Comparison of ENCODE assay signal across 17 cellular contexts in the genomic region with DNA sequence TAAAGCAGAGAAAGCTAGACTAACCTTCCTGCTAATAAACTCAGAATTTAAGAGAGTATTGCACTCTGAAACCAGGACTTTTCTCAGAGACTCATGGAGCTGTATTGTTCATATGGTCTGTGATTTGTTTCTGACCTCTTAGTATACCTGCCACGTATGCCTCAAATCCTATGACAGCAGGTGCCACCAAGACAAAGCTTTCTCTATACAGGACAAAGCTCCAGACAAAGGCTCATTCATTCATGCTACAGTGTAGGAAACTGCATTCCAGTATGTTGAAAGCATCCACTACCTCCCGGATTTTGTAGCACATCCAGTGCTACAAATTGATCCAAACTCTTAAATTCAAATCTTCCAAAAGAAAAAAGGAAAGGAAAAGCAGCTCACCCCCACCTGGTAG.
A peak's percentile ranks its signal among the peaks of the same experiment; 100 is the strongest.
DNase-seq lines count a peak whose midpoint lies in the region; ATAC-seq and TF ChIP-seq lines count a peak whose summit lies in the region.
"Had no signal": no experiment of that assay in that cellular context is flagged by ENCODE, and none has a peak within 500 bp of the region (broad histone marks: within the 10 kb centered on the region; RNA-seq: fewer than 3 reads in every experiment).

No MANE protein-coding gene starts in this region.

- POLR2A ChIA-PET in PC-3 (lab: Charles Lee; ENCODE audit: unreplicated experiment), result no interaction called here

- no peak for DNase-seq in left ventricle myocardium inferior
- no peak for DNase-seq in cardiac septum (ENCODE audit: low spot score)
- DNase-seq in PC-3, result no peak
- DNase-seq in aorta, result no peak
- DNase-seq in stimulated activated naive CD4-positive, alpha-beta T cell treated with Interleukin-2 at 50 U/mL for 16 hours (lab: John Stamatoyannopoulos, UW), result no peak
- DNase-seq in transverse colon, result no peak
- no peak for DNase-seq in NOMO-1 treated with dmso at 0.1 percent for 144 hours (lab: John Stamatoyannopoulos, UW; ENCODE audit: unreplicated experiment)
- DNase-seq: Caco-2, DMS79, HCEC 1CT, NCI-H1048, NCI-H1694, RPMI8226 had no signal

- H3K27ac ChIP-seq in left ventricle myocardium inferior (replicated peaks) (peak overlapping the region; percentile 50), PC-3 (ENCODE audit: low read length) (no peak overlapping the region), muscle layer of duodenum (ENCODE audit: low read length) (peak overlapping the region; percentile 27), aorta (ENCODE audit: low read depth in 1 of 2, low read length in 2 of 2) (no peak overlapping the region), transverse colon (no peak overlapping the region)
- H3K27ac ChIP-seq: A549, C4-2B had no signal

- H3K79me2 ChIP-seq in PC-3 (ENCODE audit: low read length), result no peaks in the 10 kb centered on the region

- H3K4me1 ChIP-seq in left ventricle myocardium inferior, result no peaks in the 10 kb centered on the region
- no peaks in the 10 kb centered on the region for H3K4me1 ChIP-seq in PC-3 (ENCODE audit: insufficient read depth, low read length)
- H3K4me1 ChIP-seq in muscle layer of duodenum (ENCODE audit: control insufficient read depth in 1 of 2, insufficient read depth in 2 of 2, low read length in 2 of 2), result no peaks in the 10 kb centered on the region
- no peaks in the 10 kb centered on the region for H3K4me1 ChIP-seq in aorta (ENCODE audit: control insufficient read depth in 1 of 2, insufficient read depth in 2 of 2, low read length in 2 of 2)
- H3K4me1 ChIP-seq in transverse colon, result no peaks in the 10 kb centered on the region
- H3K4me1 ChIP-seq: A549, Caco-2 had no signal

- no peak for TF ChIP-seq POLR2A in transverse colon (IDR thresholded peaks at IDR 0.05)

- H3K27me3 ChIP-seq in left ventricle myocardium inferior (ENCODE audit: low read depth) (peaks cover 4% of the 10 kb centered on the region), PC-3 (ENCODE audit: low read length) (no peaks in the 10 kb centered on the region), muscle layer of duodenum (ENCODE audit: low read depth, low read length) (no peaks in the 10 kb centered on the region), aorta (ENCODE audit: control insufficient read depth in 1 of 2, insufficient read depth in 2 of 2, low read length in 1 of 2) (no peaks in the 10 kb centered on the region), transverse colon (no peaks in the 10 kb centered on the region)

- no peaks in the 10 kb centered on the region for H3K9me2 ChIP-seq in PC-3 (replicated peaks; ENCODE audit: low read length)

- TF ChIP-seq CTCF in left ventricle myocardium inferior (IDR thresholded peaks at IDR 0.05; ENCODE audit: borderline replicate concordance) (no peak), PC-3 (conservative IDR thresholded peaks at IDR 0.05; ENCODE audit: low read depth, low read length) (no peak), transverse colon (IDR thresholded peaks at IDR 0.05) (no peak)

- H3K4me3 ChIP-seq in left ventricle myocardium inferior, result no peak overlapping the region
- H3K4me3 ChIP-seq in PC-3 (ENCODE audit: low read length), result no peak overlapping the region
- H3K4me3 ChIP-seq in muscle layer of duodenum (ENCODE audit: low read depth in 1 of 2, low read length in 2 of 2), result no peak overlapping the region
- H3K4me3 ChIP-seq in aorta (ENCODE audit: low read length in 2 of 2), result no peak overlapping the region
- H3K4me3 ChIP-seq in transverse colon, result no peak overlapping the region
- H3K4me3 ChIP-seq: A549, K562 had no signal

- in situ Hi-C loops in transverse colon (cut with MboI; ENCODE audit: low pct_ligation_motif_present in 1 of 4, low pct_unique_long_range_greater_than_20kb in 1 of 4, low sequenced_read_pairs in 3 of 4), result no loop called here

- no peak overlapping the region for H3K4me2 ChIP-seq in PC-3 (ENCODE audit: low read length)
- H3K4me2 ChIP-seq: A549 had no signal

- no peak for TF ChIP-seq EP300 in transverse colon (IDR thresholded peaks at IDR 0.05; ENCODE audit: low read depth)

- no peaks in the 10 kb centered on the region for H4K20me1 ChIP-seq in PC-3 (ENCODE audit: low read length)

- CTCF ChIA-PET in PC-3 (lab: Charles Lee), result interaction anchor here (1.2 kb wide), 1 partner anchor 180 kb away, joined by 5 read pairs; no protein-coding TSS in a partner anchor

- no peak overlapping the region for H2AFZ ChIP-seq in PC-3 (ENCODE audit: low read length)

- H3K9me3 ChIP-seq in left ventricle myocardium inferior (replicated peaks), result peaks cover 7% of the 10 kb centered on the region
- no peaks in the 10 kb centered on the region for H3K9me3 ChIP-seq in PC-3 (ENCODE audit: low read length)
- no peaks in the 10 kb centered on the region for H3K9me3 ChIP-seq in muscle layer of duodenum (ENCODE audit: control insufficient read depth in 1 of 2, low read length in 2 of 2)
- no peaks in the 10 kb centered on the region for H3K9me3 ChIP-seq in aorta (ENCODE audit: control insufficient read depth, low read length)
- H3K9me3 ChIP-seq in transverse colon, result no peaks in the 10 kb centered on the region
- H3K9me3 ChIP-seq: A549, Caco-2 had no signal

- intact Hi-C loops in left ventricle myocardium inferior (cut with micrococcal nuclease) (no loop called here), cardiac septum (cut with DNase I) (no loop called here), PC-3 (cut with micrococcal nuclease) (no loop called here), aorta (cut with DNase I) (no loop called here), transverse colon (cut with DNase I; ENCODE audit: low total_unique reads) (no loop called here)

- H3K36me3 ChIP-seq in left ventricle myocardium inferior, result no peaks in the 10 kb centered on the region
- H3K36me3 ChIP-seq in PC-3 (ENCODE audit: low read depth, low read length), result no peaks in the 10 kb centered on the region
- no peaks in the 10 kb centered on the region for H3K36me3 ChIP-seq in muscle layer of duodenum (ENCODE audit: control insufficient read depth in 1 of 2, insufficient read depth in 2 of 2, low read length in 2 of 2)
- H3K36me3 ChIP-seq in aorta (ENCODE audit: control insufficient read depth in 1 of 2, insufficient read depth in 2 of 2, low read length in 1 of 2), result no peaks in the 10 kb centered on the region
- H3K36me3 ChIP-seq in transverse colon, result no peaks in the 10 kb centered on the region

- no peaks in the 10 kb centered on the region for H3F3A ChIP-seq in PC-3 (ENCODE audit: low read length, unreplicated experiment)

- no TSS peak for BruUV-seq in PC-3 (replicated peaks; lab: Mats Ljungman, UMichigan)

- peak; percentile 57 for ATAC-seq in PC-3
- ATAC-seq in aorta (ENCODE audit: low FRiP score), result peak; percentile 44
- ATAC-seq: A549, K562 had no signal

- H3K9ac ChIP-seq in PC-3 (ENCODE audit: low read length), result no peak overlapping the region

- 9 to 11% methylated on average over 2 of the region's 2 CpGs for WGBS in aorta, 2 donors
- WGBS in transverse colon (ENCODE audit: low coverage in 1 of 2), 2 donors, result 33 to 53% methylated on average over 2 of the region's 2 CpGs

Comparison
In these comparisons a context has a peak if more than half of its experiments do, and no peak if none do; other contexts are left out.
1. H3K27ac ChIP-seq: peak in left ventricle myocardium inferior (single experiment) and muscle layer of duodenum (single experiment); none in PC-3 (single experiment), aorta (0 of 2) and transverse colon (0 of 4).